Comparison of ENCODE assay signal across 12 cellular contexts in genomic region chr20:53925651-53926401, GRCh38.
DNase-seq lines count a peak whose midpoint lies in the region; ATAC-seq, FAIRE-seq and TF ChIP-seq lines count a peak whose summit lies in the region.
"Had no signal": no experiment of that assay in that cellular context is flagged by ENCODE, and none has a peak within 500 bp of the region (broad histone marks: within the 10 kb centered on the region; RNA-seq: fewer than 3 reads in every experiment).

No MANE protein-coding gene starts in this region.

- no peaks in the 10 kb centered on the region for H4K20me1 ChIP-seq in HepG2 (ENCODE audit: insufficient read depth, low read length)

- in situ Hi-C loops in HepG2 (cut with HindIII; ENCODE audit: extremely low pct_ligation_motif_present, low pct_unique_long_range_greater_than_20kb) (no loop called here), ACHN (cut with HindIII; ENCODE audit: low pct_ligation_motif_present, low pct_unique_long_range_greater_than_20kb, low sequenced_read_pairs) (no loop called here)

- WGBS in HepG2 (ENCODE audit: low lambda C conversion rate): 78% methylated on average over 12 of the region's 12 CpGs
- 83 to 84% methylated on average over 12 of the region's 12 CpGs for WGBS in upper lobe of left lung, 2 donors

- no peaks in the 10 kb centered on the region for H3K79me2 ChIP-seq in HepG2 (ENCODE audit: insufficient read depth, low read length)

- TF ChIP-seq EP300 in HepG2 (IDR thresholded peaks at IDR 0.05; ENCODE audit: low read depth in 2 of 2, low read length in 2 of 2) (no peak), HepG2 (CRISPR knock-in tag; IDR thresholded peaks at IDR 0.05; ENCODE audit: borderline replicate concordance) (no peak), upper lobe of left lung (IDR thresholded peaks at IDR 0.05) (no peak)

- peak overlapping the region; percentile 20 for H3K27ac Mint-ChIP-seq in activated T-helper 1 cell treated with anti-CD3 and anti-CD28 coated beads, Interleukin-12 subunit alpha, Interleukin-12 subunit beta, Interleukin-2, Interleukin-4 antibody, amounts not matched to agents 30 ng/mL and 10 ng/mL and 1 ng/mL, durations not matched to agents 14 hours and 24 hours and 36 hours

- H3K4me1 ChIP-seq in right atrium auricular region: peaks cover 0 to 29% of the 10 kb centered on the region in 2 donors
- peaks cover 67% of the 10 kb centered on the region for H3K4me1 ChIP-seq in HepG2 (ENCODE audit: insufficient read depth, low read length)
- peaks cover 13 to 25% (median 15%) of the 10 kb centered on the region in 4 donors for H3K4me1 ChIP-seq in upper lobe of left lung

- CTCF ChIA-PET in HepG2 (lab: Yijun Ruan, JAX; ENCODE audit: low intra/inter-chr PET ratio, low total read pairs): no interaction called here

- TF ChIP-seq CTCF in right atrium auricular region (IDR thresholded peaks at IDR 0.05) (no peak), HepG2 (CRISPR knock-in tag; IDR thresholded peaks at IDR 0.05) (no peak), upper lobe of left lung (IDR thresholded peaks at IDR 0.05) (no peak)

- TF ChIP-seq POLR2A in HepG2 (IDR thresholded peaks at IDR 0.05; ENCODE audit: insufficient read depth in 1 of 2, low read depth in 2 of 2, low read length in 2 of 2) (no peak), upper lobe of left lung (IDR thresholded peaks at IDR 0.05) (no peak)

- no peak overlapping the region for H3K4me3 ChIP-seq in right atrium auricular region
- H3K4me3 ChIP-seq in HepG2 (replicated peaks in 1 of 3; ENCODE audit: insufficient read depth in 1 of 3, low read depth in 2 of 3, low read length in 3 of 3): peak overlapping the region in 2 of 3 experiments; percentile 3 to 31; a peak in 1 of 6 replicates
- no peak overlapping the region for H3K4me3 ChIP-seq in upper lobe of left lung
- H3K4me3 ChIP-seq: upper lobe of right lung had no signal

- no TSS peak for BruUV-seq in HepG2 (replicated peaks; lab: Mats Ljungman, UMichigan)

- no peaks in the 10 kb centered on the region for H3K9me3 ChIP-seq in right atrium auricular region
- no peaks in the 10 kb centered on the region for H3K9me3 ChIP-seq in HepG2 (ENCODE audit: low read length)
- H3K9me3 ChIP-seq in upper lobe of left lung: no peaks in the 10 kb centered on the region
- H3K9me3 ChIP-seq: upper lobe of right lung had no signal

- H3K27ac ChIP-seq in right atrium auricular region: peak overlapping the region in 1 of 2 donors; percentile 33
- peak overlapping the region; percentile 24 for H3K27ac ChIP-seq in HepG2 (ENCODE audit: extremely low read length, insufficient read depth, low read length)
- peak overlapping the region in 3 of 4 donors; percentile 33 to 46 (median 44) for H3K27ac ChIP-seq in upper lobe of left lung
- H3K27ac ChIP-seq: upper lobe of right lung had no signal

- H3K4me1 Mint-ChIP-seq in activated T-helper 1 cell treated with anti-CD3 and anti-CD28 coated beads, Interleukin-12 subunit alpha, Interleukin-12 subunit beta, Interleukin-2, Interleukin-4 antibody, amounts not matched to agents 30 ng/mL and 10 ng/mL and 1 ng/mL, durations not matched to agents 14 hours and 24 hours and 36 hours (ENCODE audit: low read depth): peaks cover 39% of the 10 kb centered on the region

- no peak overlapping the region for H2AFZ ChIP-seq in HepG2 (ENCODE audit: low read length)

- H3K27me3 ChIP-seq in right atrium auricular region (no peaks in the 10 kb centered on the region), HepG2 (ENCODE audit: control insufficient read depth in 1 of 2, insufficient read depth in 2 of 2, low read length in 2 of 2) (peaks cover 2 to 5% of the 10 kb centered on the region in 2 experiments; a peak in 2 of 5 replicates), upper lobe of left lung (no peaks in the 10 kb centered on the region)
- H3K27me3 ChIP-seq: upper lobe of right lung had no signal

- intact Hi-C loops in Right ventricle myocardium inferior (cut with DNase I): no loop called here
- intact Hi-C loops in activated T-helper 1 cell treated with anti-CD3 and anti-CD28 coated beads, Interleukin-12 subunit alpha, Interleukin-12 subunit beta, Interleukin-2, Interleukin-4 antibody, amounts not matched to agents 30 ng/mL and 10 ng/mL and 1 ng/mL, durations not matched to agents 14 hours and 24 hours and 36 hours (cut with micrococcal nuclease): loop anchor here (1.0 kb wide), 1 partner anchor 57 kb away; no protein-coding TSS in a partner anchor
- intact Hi-C loops in HepG2 (cut with micrococcal nuclease; ENCODE audit: unreplicated experiment): no loop called here

- DNase-seq in right atrium auricular region (ENCODE audit: low spot score) (peak; percentile 34), Right ventricle myocardium inferior (ENCODE audit: missing footprints) (no peak), HepG2 (ENCODE audit: low spot score) (no peak), upper lobe of left lung (no peak), NCI-H187 treated with DMSO at 0.1 percent for 48 hours (lab: John Stamatoyannopoulos, UW) (no peak), ACHN (no peak), frontal cortex (ENCODE audit: low spot score in 2 of 2) (no peak)
- no peak for DNase-seq in activated T-helper 1 cell treated with anti-CD3 and anti-CD28 coated beads, Interleukin-12 subunit alpha, Interleukin-12 subunit beta, Interleukin-2, Interleukin-4 antibody, amounts not matched to agents 30 ng/mL and 10 ng/mL and 1 ng/mL, durations not matched to agents 14 hours and 24 hours and 36 hours (ENCODE audit: low spot score)
- DNase-seq: activated CD8-positive, alpha-beta memory T cell treated with anti-CD3 and anti-CD28 coated beads for 24 hours; effector CD8-positive, alpha-beta T cell; NCI-H1417; upper lobe of right lung had no signal

- POLR2A ChIA-PET in HepG2 (lab: Yijun Ruan, JAX): interaction anchor here (0.9 to 1.8 kb wide), 5 partner anchors 10 to 347 kb away, joined by 3 to 4 read pairs (median 3); no protein-coding TSS in a partner anchor

- no peak overlapping the region for H3K4me3 Mint-ChIP-seq in activated T-helper 1 cell treated with anti-CD3 and anti-CD28 coated beads, Interleukin-12 subunit alpha, Interleukin-12 subunit beta, Interleukin-2, Interleukin-4 antibody, amounts not matched to agents 30 ng/mL and 10 ng/mL and 1 ng/mL, durations not matched to agents 14 hours and 24 hours and 36 hours

- peaks cover 3% of the 10 kb centered on the region for H3K27me3 Mint-ChIP-seq in activated T-helper 1 cell treated with anti-CD3 and anti-CD28 coated beads, Interleukin-12 subunit alpha, Interleukin-12 subunit beta, Interleukin-2, Interleukin-4 antibody, amounts not matched to agents 30 ng/mL and 10 ng/mL and 1 ng/mL, durations not matched to agents 14 hours and 24 hours and 36 hours (ENCODE audit: insufficient read depth)

- no peaks in the 10 kb centered on the region for H3K9me3 Mint-ChIP-seq in activated T-helper 1 cell treated with anti-CD3 and anti-CD28 coated beads, Interleukin-12 subunit alpha, Interleukin-12 subunit beta, Interleukin-2, Interleukin-4 antibody, amounts not matched to agents 30 ng/mL and 10 ng/mL and 1 ng/mL, durations not matched to agents 14 hours and 24 hours and 36 hours

- no peak for FAIRE-seq in HepG2 (lab: Jason Lieb, UNC)
- FAIRE-seq in frontal cortex (lab: Jason Lieb, UNC): no peak

- no peak for TF ChIP-seq RAD21 in HepG2 (CRISPR knock-in tag; IDR thresholded peaks at IDR 0.05)

- H3K36me3 ChIP-seq in right atrium auricular region (no peaks in the 10 kb centered on the region), HepG2 (replicated peaks in 1 of 2; ENCODE audit: control insufficient read depth in 1 of 2, insufficient read depth in 2 of 2, low read length in 2 of 2) (no peaks in the 10 kb centered on the region), upper lobe of left lung (no peaks in the 10 kb centered on the region)
- H3K36me3 ChIP-seq: upper lobe of right lung had no signal

- peak overlapping the region; percentile 51 for H3K4me2 ChIP-seq in HepG2 (ENCODE audit: low read depth, low read length)

- H3K9ac ChIP-seq in HepG2 (ENCODE audit: insufficient read depth, low read depth, low read length): peak overlapping the region; percentile 25

- no peak for ATAC-seq in Right ventricle myocardium inferior
- peak; percentile 18 for ATAC-seq in HepG2
- ATAC-seq in upper lobe of left lung (ENCODE audit: low FRiP score in 2 of 2): no peak

- peaks cover 1% of the 10 kb centered on the region for H3K36me3 Mint-ChIP-seq in activated T-helper 1 cell treated with anti-CD3 and anti-CD28 coated beads, Interleukin-12 subunit alpha, Interleukin-12 subunit beta, Interleukin-2, Interleukin-4 antibody, amounts not matched to agents 30 ng/mL and 10 ng/mL and 1 ng/mL, durations not matched to agents 14 hours and 24 hours and 36 hours (ENCODE audit: low read depth)

TF ChIP-seq in HepG2, 621 proteins besides CTCF, POLR2A, EP300 and RAD21 (continues in another document):
- TF ChIP-seq ZNF232 (CRISPR knock-in tag; IDR thresholded peaks at IDR 0.05; ENCODE audit: borderline replicate concordance) (0 out of 2 replicates have a peak, but pooled peaks have one; percentile 29), PHF8 (CRISPR knock-in tag; IDR thresholded peaks at IDR 0.05) (no peak), KLF9 (CRISPR knock-in tag; IDR thresholded peaks at IDR 0.05; ENCODE audit: low read depth) (0 out of 2 replicates have a peak, but pooled peaks have one; percentile 3), POGZ (CRISPR knock-in tag; IDR thresholded peaks at IDR 0.05) (0 out of 2 replicates have a peak, but pooled peaks have one; percentile 8), GTF3A (CRISPR knock-in tag; conservative IDR thresholded peaks at IDR 0.05) (no peak), ZNF496 (CRISPR knock-in tag; IDR thresholded peaks at IDR 0.05; ENCODE audit: insufficient replicate concordance) (no peak), ZNF224 (CRISPR knock-in tag; IDR thresholded peaks at IDR 0.05) (no peak), ZBTB10 (CRISPR knock-in tag; IDR thresholded peaks at IDR 0.05; ENCODE audit: borderline replicate concordance) (0 out of 2 replicates have a peak, but pooled peaks have one; percentile 57)

Comparison
In these comparisons a context has a peak if more than half of its experiments do, and no peak if none do; other contexts are left out.
1. H3K4me3 ChIP-seq: peak in HepG2 (2 of 3); none in right atrium auricular region (0 of 2) and upper lobe of left lung (0 of 4).